ENCODE assay signal across 18 cellular contexts in genomic region chr16:73746554-73746953, GRCh38.
"Had no signal": no experiment of that assay in that cellular context is flagged by ENCODE, and none has a peak within 500 bp of the region (broad histone marks: within the 10 kb centered on the region; RNA-seq: fewer than 3 reads in every experiment).

No MANE protein-coding gene starts in this region.

- H3K4me3 ChIP-seq: coronary artery, dorsolateral prefrontal cortex, esophagus muscularis mucosa, gastroesophageal sphincter, heart left ventricle, left lung, lower lobe of right lung, mucosa of descending colon had no signal

- DNase-seq: dermis blood vessel endothelial cell; dorsolateral prefrontal cortex; effector CD4-positive, alpha-beta T cell; effector memory CD4-positive, alpha-beta T cell; foreskin keratinocyte; heart left ventricle; hippocampal formation; left cardiac atrium; left lung; left ventricle myocardium superior; lower lobe of right lung; mesenchymal stem cell; mucosa of descending colon; naive B cell; naive thymus-derived CD8-positive, alpha-beta T cell had no signal
